ENCODE assay signal across 8 cellular contexts in the genomic region with DNA sequence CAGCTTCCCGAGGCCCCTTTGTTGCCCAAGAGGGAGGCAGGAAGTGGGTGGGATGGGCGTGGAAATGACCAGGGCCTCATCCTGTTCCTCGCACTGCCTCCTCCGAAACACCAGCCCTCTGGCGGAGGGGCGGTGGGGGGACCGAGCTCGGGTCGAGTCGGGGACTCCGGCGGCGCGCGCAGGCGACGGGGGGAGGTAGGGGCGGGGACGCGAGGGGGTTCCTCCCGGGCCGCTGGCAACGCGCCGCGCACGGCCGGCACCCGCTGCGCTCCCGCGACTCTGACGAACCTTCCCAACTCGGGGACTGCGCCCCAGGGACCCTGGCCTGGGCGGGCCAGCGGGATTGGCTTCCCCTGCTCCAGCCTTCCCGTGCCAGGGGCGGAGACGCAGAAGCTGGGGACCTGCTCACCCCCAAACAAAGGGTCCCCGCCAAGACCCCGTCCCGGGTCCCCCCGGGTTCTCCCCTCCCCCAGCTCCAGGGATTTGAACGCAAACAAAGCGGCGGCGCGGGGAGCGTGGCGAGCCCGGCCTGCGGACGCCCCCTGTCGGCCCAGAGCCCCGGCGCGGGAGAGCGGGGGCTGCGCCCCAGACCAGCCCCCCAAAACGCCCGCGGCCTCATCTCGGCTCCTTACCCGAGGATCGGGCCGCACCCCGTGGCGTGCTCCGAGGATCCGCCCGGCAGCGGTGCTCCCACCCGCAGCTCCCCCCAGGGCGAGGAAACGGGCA. TPM values are rescaled to one million over a fixed set of nuclear protein-coding genes. Genes with fewer than 3 reads are reported as not detected.
DNase-seq lines count a peak whose midpoint lies in the region; ATAC-seq and TF ChIP-seq lines count a peak whose summit lies in the region.

No MANE protein-coding gene starts in this region.

- H3K4me3 ChIP-seq in HAP-1: peak overlapping the region; percentile 94
- H3K4me3 ChIP-seq in coronary artery: peak overlapping the region; percentile 100

- CTCF ChIA-PET in WTC11 (lab: Charles Lee): interaction anchor here (0.5 to 3.6 kb wide), 32 partner anchors 9 to 315 kb away, joined by 3 to 63 read pairs (median 4); partner anchors contain the start of genes ANKRD39, CNNM3 and FAHD2B

- H3K27me3 ChIP-seq in HAP-1 (ENCODE audit: low read depth): no peaks in the 10 kb centered on the region

- peak overlapping the region; percentile 82 for H3K4me3 Mint-ChIP-seq in WTC11

- DNase-seq in ELR (ENCODE audit: low read depth): peak; percentile 92
- peak; percentile 90 to 94 for DNase-seq in HAP-1 (ENCODE audit: low spot score in 2 of 2)
- peak; percentile 90 to 93 for DNase-seq in NCI-H2081 (lab: John Stamatoyannopoulos, UW)
- DNase-seq in WTC11 (ENCODE audit: low spot score): peak; percentile 74
- DNase-seq in coronary artery (ENCODE audit: low spot score): peak; percentile 93
- peak; percentile 82 to 91 for DNase-seq in left colon
- DNase-seq in stimulated activated CD4-positive, alpha-beta T cell treated with anti-CD3 and anti-CD28 coated beads, Interleukin-1b, Interleukin-23, amount 100 ng/mL, for 48 hours: peak; percentile 57

- H3K27ac ChIP-seq in coronary artery: peak overlapping the region; percentile 96 to 100

- H3K27ac Mint-ChIP-seq in WTC11: no peak overlapping the region

- in situ Hi-C loops in HAP-1 (cut with MboI; ENCODE audit: low sequenced_read_pairs): loop anchor here (25.0 kb wide), 1 partner anchor 244 kb away; the partner anchor contains the start of gene ANKRD36

- H3K4me1 ChIP-seq in HAP-1: peaks cover 10% of the 10 kb centered on the region

- ATAC-seq in WTC11: peak; percentile 61
- ATAC-seq in left colon: peak; percentile 61
- ATAC-seq in HG02884 (IDR thresholded peaks at IDR 0.05; ENCODE audit: unreplicated experiment): no peak

- H3K4me1 Mint-ChIP-seq in WTC11: peaks cover 37% of the 10 kb centered on the region

- H3K36me3 ChIP-seq in HAP-1 (replicated peaks): peaks cover 38% of the 10 kb centered on the region

- intact Hi-C loops in left colon (cut with DNase I, micrococcal nuclease): loop anchor here in 1 of 2 donors (5.0 kb wide), 1 partner anchor 84 kb away; no protein-coding TSS in a partner anchor

- no peaks in the 10 kb centered on the region for H3K9me3 ChIP-seq in HAP-1

- TF ChIP-seq CTCF in WTC11 (IDR thresholded peaks at IDR 0.05) (peak; percentile 45; the same call in 1 of the 2 replicates), coronary artery (IDR thresholded peaks at IDR 0.05) (peak; percentile 38)

- H3K27me3 Mint-ChIP-seq in WTC11 (ENCODE audit: low read depth): 0 out of 2 replicates have a peak, but pooled peaks cover 4% of the 10 kb centered on the region

- no peaks in the 10 kb centered on the region for H3K9me3 Mint-ChIP-seq in WTC11

- POLR2A ChIA-PET in WTC11 (lab: Charles Lee): interaction anchor here (0.6 to 2.0 kb wide), 8 partner anchors 8 to 53 kb away, joined by 3 to 20 read pairs (median 4); partner anchors contain the start of genes ANKRD39 and CNNM3

- peaks cover 14% of the 10 kb centered on the region for H3K36me3 Mint-ChIP-seq in WTC11

TF ChIP-seq in WTC11, 78 proteins besides CTCF, POLR2A, EP300 and RAD21 (continues in another document):
- TF ChIP-seq ELF4 (CRISPR knock-in tag; IDR thresholded peaks at IDR 0.05; ENCODE audit: low read depth) (0 out of 2 replicates have a peak, but pooled peaks have one; percentile 69), ARID4B (CRISPR knock-in tag; IDR thresholded peaks at IDR 0.05; ENCODE audit: borderline replicate concordance) (0 out of 2 replicates have a peak, but pooled peaks have one; percentile 19), MYBL2 (CRISPR knock-in tag; IDR thresholded peaks at IDR 0.05) (peak; percentile 38; the same call in 1 of the 2 replicates), ZNF219 (CRISPR knock-in tag; IDR thresholded peaks at IDR 0.05; ENCODE audit: borderline replicate concordance) (no peak), ZNF138 (CRISPR knock-in tag; conservative IDR thresholded peaks at IDR 0.05) (no peak), ZNF121 (CRISPR knock-in tag; IDR thresholded peaks at IDR 0.05) (no peak), ZNF263 (CRISPR knock-in tag; IDR thresholded peaks at IDR 0.05; ENCODE audit: low read depth) (peak; percentile 69), TEAD1 (CRISPR knock-in tag; IDR thresholded peaks at IDR 0.05) (peak; percentile 37; the same call in 1 of the 2 replicates)
- TF ChIP-seq, protein P1, sequence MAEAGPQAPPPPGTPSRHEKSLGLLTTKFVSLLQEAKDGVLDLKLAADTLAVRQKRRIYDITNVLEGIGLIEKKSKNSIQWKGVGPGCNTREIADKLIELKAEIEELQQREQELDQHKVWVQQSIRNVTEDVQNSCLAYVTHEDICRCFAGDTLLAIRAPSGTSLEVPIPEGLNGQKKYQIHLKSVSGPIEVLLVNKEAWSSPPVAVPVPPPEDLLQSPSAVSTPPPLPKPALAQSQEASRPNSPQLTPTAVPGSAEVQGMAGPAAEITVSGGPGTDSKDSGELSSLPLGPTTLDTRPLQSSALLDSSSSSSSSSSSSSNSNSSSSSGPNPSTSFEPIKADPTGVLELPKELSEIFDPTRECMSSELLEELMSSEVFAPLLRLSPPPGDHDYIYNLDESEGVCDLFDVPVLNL (CRISPR knock-in tag; IDR thresholded peaks at IDR 0.05; ENCODE audit: borderline replicate concordance, low read depth): peak; percentile 4; the same call in 1 of the 2 replicates
- TF ChIP-seq, protein P2, sequence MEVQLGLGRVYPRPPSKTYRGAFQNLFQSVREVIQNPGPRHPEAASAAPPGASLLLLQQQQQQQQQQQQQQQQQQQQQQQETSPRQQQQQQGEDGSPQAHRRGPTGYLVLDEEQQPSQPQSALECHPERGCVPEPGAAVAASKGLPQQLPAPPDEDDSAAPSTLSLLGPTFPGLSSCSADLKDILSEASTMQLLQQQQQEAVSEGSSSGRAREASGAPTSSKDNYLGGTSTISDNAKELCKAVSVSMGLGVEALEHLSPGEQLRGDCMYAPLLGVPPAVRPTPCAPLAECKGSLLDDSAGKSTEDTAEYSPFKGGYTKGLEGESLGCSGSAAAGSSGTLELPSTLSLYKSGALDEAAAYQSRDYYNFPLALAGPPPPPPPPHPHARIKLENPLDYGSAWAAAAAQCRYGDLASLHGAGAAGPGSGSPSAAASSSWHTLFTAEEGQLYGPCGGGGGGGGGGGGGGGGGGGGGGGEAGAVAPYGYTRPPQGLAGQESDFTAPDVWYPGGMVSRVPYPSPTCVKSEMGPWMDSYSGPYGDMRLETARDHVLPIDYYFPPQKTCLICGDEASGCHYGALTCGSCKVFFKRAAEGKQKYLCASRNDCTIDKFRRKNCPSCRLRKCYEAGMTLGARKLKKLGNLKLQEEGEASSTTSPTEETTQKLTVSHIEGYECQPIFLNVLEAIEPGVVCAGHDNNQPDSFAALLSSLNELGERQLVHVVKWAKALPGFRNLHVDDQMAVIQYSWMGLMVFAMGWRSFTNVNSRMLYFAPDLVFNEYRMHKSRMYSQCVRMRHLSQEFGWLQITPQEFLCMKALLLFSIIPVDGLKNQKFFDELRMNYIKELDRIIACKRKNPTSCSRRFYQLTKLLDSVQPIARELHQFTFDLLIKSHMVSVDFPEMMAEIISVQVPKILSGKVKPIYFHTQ (CRISPR knock-in tag; IDR thresholded peaks at IDR 0.05): no peak

RNA-seq across cellular contexts. Expression of gene SEMA4C, which starts 1.2 kb away (rescaled TPM):
- 80.0 to 81.6 TPM (median 80.4 TPM) in 3 replicates for total RNA-seq in WTC11 (2021)
- 10 to 100 TPM; 13.2 to 17.5 TPM for total RNA-seq in left colon

RNA-seq across cellular contexts. Expression of gene ANKRD39, which starts 10.9 kb away (rescaled TPM):
- 16.2 to 17.9 TPM (median 17.0 TPM) in 3 replicates for total RNA-seq in WTC11 (2021)
- total RNA-seq in left colon: 10 to 100 TPM in 1 of 2 donors, 1 to 10 TPM in 1; 9.5 to 11.7 TPM

RNA-seq across cellular contexts. Expression of gene ANKRD23, which starts 24.9 kb away (rescaled TPM):
- total RNA-seq in WTC11 (2021) (2.5 to 4.1 TPM (median 3.2 TPM) in 3 replicates), left colon (1 to 10 TPM; 3.7 to 4.3 TPM)

RNA-seq across cellular contexts. Expression of gene CNNM3, which starts 52.6 kb away (rescaled TPM):
- total RNA-seq in WTC11 (2021) (34.9 to 36.6 TPM (median 35.2 TPM) in 3 replicates), left colon (10 to 100 TPM; 25.4 to 25.8 TPM)
